ENCODE assay signal across 21 cellular contexts in the genomic region with DNA sequence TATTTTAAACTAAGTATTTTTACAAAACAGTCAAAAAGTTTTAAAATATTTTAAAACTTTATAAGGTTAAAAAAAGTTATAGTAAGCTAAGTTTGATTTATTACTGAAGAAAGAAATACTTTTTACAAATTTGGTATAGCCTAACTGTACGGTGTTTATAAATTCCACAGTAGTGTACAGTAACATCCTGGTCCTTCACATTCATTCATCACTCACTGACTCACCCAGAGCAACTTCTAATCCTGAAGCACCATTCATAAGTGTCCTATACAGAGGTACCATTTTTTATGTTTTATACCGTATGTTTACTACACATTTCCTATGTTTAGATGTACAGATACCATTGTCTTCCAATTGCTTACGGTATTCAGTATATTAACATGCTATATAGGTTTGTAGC.
"Had no signal": no experiment of that assay in that cellular context is flagged by ENCODE, and none has a peak within 500 bp of the region (broad histone marks: within the 10 kb centered on the region; RNA-seq: fewer than 3 reads in every experiment).

No MANE protein-coding gene starts in this region.

- H3K27me3 ChIP-seq: left lung, neural progenitor cell, sigmoid colon, spleen, tibial nerve, upper lobe of left lung, uterus had no signal

- H3K27ac Mint-ChIP-seq: effector memory CD8-positive, alpha-beta T cell; naive thymus-derived CD4-positive, alpha-beta T cell; nephron; neural progenitor cell; stimulated activated naive B cell treated with anti-CD40 and anti-IgM and Interleukin-4, amounts not matched to agents 10 μg/mL and 1 μg/mL and 100 μg/mL, for 72 hours; stimulated activated naive CD8-positive, alpha-beta T cell treated with anti-CD3 and anti-CD28 coated beads, Interleukin-15, Interleukin-2, amounts not matched to agents 100 ng/mL and 50 ng/mL, for 24 hours had no signal

- ATAC-seq: effector memory CD8-positive, alpha-beta T cell; left cardiac atrium; left lung; naive thymus-derived CD4-positive, alpha-beta T cell; psoas muscle; right cardiac atrium; stimulated activated naive B cell treated with anti-CD40 and anti-IgM and Interleukin-4, amounts not matched to agents 10 μg/mL and 1 μg/mL and 100 μg/mL, for 72 hours had no signal

- H3K9me3 Mint-ChIP-seq: effector memory CD8-positive, alpha-beta T cell; nephron; neural progenitor cell; stimulated activated naive B cell treated with anti-CD40 and anti-IgM and Interleukin-4, amounts not matched to agents 10 μg/mL and 1 μg/mL and 100 μg/mL, for 72 hours; stimulated activated naive CD8-positive, alpha-beta T cell treated with anti-CD3 and anti-CD28 coated beads, Interleukin-15, Interleukin-2, amounts not matched to agents 100 ng/mL and 50 ng/mL, for 24 hours had no signal

- H3K36me3 Mint-ChIP-seq: naive thymus-derived CD4-positive, alpha-beta T cell; neural progenitor cell; stimulated activated naive B cell treated with anti-CD40 and anti-IgM and Interleukin-4, amounts not matched to agents 10 μg/mL and 1 μg/mL and 100 μg/mL, for 72 hours had no signal

- H3K4me2 ChIP-seq: neural progenitor cell had no signal

- H3K9ac ChIP-seq: neural progenitor cell had no signal

- H3K9me3 ChIP-seq: left lung, psoas muscle, sigmoid colon, spleen, thoracic aorta, tibial nerve, upper lobe of left lung, uterus had no signal

- H3K4me1 ChIP-seq: left lung, neural progenitor cell, psoas muscle, sigmoid colon, spleen, upper lobe of left lung, uterus had no signal

- H3K36me3 ChIP-seq: left lung, neural progenitor cell, sigmoid colon, spleen, thoracic aorta, tibial nerve, upper lobe of left lung, uterus had no signal

- H2AFZ ChIP-seq: neural progenitor cell had no signal

- H3K4me3 Mint-ChIP-seq: effector memory CD8-positive, alpha-beta T cell; naive thymus-derived CD4-positive, alpha-beta T cell; nephron; neural progenitor cell; stimulated activated naive B cell treated with anti-CD40 and anti-IgM and Interleukin-4, amounts not matched to agents 10 μg/mL and 1 μg/mL and 100 μg/mL, for 72 hours; stimulated activated naive CD8-positive, alpha-beta T cell treated with anti-CD3 and anti-CD28 coated beads, Interleukin-15, Interleukin-2, amounts not matched to agents 100 ng/mL and 50 ng/mL, for 24 hours had no signal

- H3K27ac ChIP-seq: left lung, neural progenitor cell, psoas muscle, sigmoid colon, spleen, thoracic aorta, tibial nerve, upper lobe of left lung, uterus had no signal

- H3K4me3 ChIP-seq: left lung, neural progenitor cell, psoas muscle, sigmoid colon, spleen, thoracic aorta, tibial nerve, upper lobe of left lung, uterus had no signal

- H3K4me1 Mint-ChIP-seq: naive thymus-derived CD4-positive, alpha-beta T cell; stimulated activated naive B cell treated with anti-CD40 and anti-IgM and Interleukin-4, amounts not matched to agents 10 μg/mL and 1 μg/mL and 100 μg/mL, for 72 hours had no signal

- DNase-seq: cortex of kidney; effector memory CD8-positive, alpha-beta T cell; head of caudate nucleus; kidney; left cardiac atrium; left lung; mesendoderm; midbrain; naive thymus-derived CD4-positive, alpha-beta T cell; psoas muscle; right cardiac atrium; sigmoid colon; spleen; stimulated activated naive B cell treated with anti-CD40 and anti-IgM and Interleukin-4, amounts not matched to agents 10 μg/mL and 1 μg/mL and 100 μg/mL, for 72 hours; upper lobe of left lung; uterus had no signal
